In genomic region chrX:4588893-4589292, GRCh38 we compare ENCODE assay signal across 19 cellular contexts.
DNase-seq lines count a peak whose midpoint lies in the region; ATAC-seq, FAIRE-seq and TF ChIP-seq lines count a peak whose summit lies in the region.
"Had no signal": no experiment of that assay in that cellular context is flagged by ENCODE, and none has a peak within 500 bp of the region (broad histone marks: within the 10 kb centered on the region; RNA-seq: fewer than 3 reads in every experiment).

No MANE protein-coding gene starts in this region.

- H3K27me3 ChIP-seq in sigmoid colon = no peaks in the 10 kb centered on the region
- H3K27me3 ChIP-seq: BLaER1 treated with 17β-estradiol and CSF1 and Interleukin-3, amounts not matched to agents 10 nM and 100 nM had no signal

- intact Hi-C loops in sigmoid colon (cut with DNase I) = no loop called here

- H3K4me1 ChIP-seq in sigmoid colon = no peaks in the 10 kb centered on the region
- H3K4me1 ChIP-seq: A549; BLaER1 treated with 17β-estradiol and CSF1 and Interleukin-3, amounts not matched to agents 10 nM and 100 nM had no signal

- DNase-seq in DMS 273 (lab: John Stamatoyannopoulos, UW; ENCODE audit: unreplicated experiment) (peak; percentile 2), DMS 273 treated with DMSO at 0.1 percent for 48 hours (lab: John Stamatoyannopoulos, UW) (no peak), HT1080 (ENCODE audit: low read depth) (peak; percentile 47), RKO (ENCODE audit: low spot score) (peak; percentile 20), NCI-H748 (lab: John Stamatoyannopoulos, UW; ENCODE audit: unreplicated experiment) (no peak), sigmoid colon (no peak)
- DNase-seq: Calu3; CD8-positive, alpha-beta T cell; HCEC 1CT had no signal

- TF ChIP-seq POLR2A in sigmoid colon (IDR thresholded peaks at IDR 0.05) = no peak

- WGBS in sigmoid colon, 2 donors = 74 to 76% methylated on average over 6 of the region's 6 CpGs

- no peak for TF ChIP-seq EP300 in sigmoid colon (IDR thresholded peaks at IDR 0.05)

- no peak for TF ChIP-seq CTCF in sigmoid colon (IDR thresholded peaks at IDR 0.05)

- H3K9me3 ChIP-seq in sigmoid colon = no peaks in the 10 kb centered on the region
- H3K9me3 ChIP-seq: A549; BLaER1 treated with 17β-estradiol and CSF1 and Interleukin-3, amounts not matched to agents 10 nM and 100 nM had no signal

- ATAC-seq in GM21526 (IDR thresholded peaks at IDR 0.05; ENCODE audit: low FRiP score, unreplicated experiment) = no peak
- ATAC-seq: A549; CD8-positive, alpha-beta T cell; GM23338 had no signal

- H3K36me3 ChIP-seq in sigmoid colon = no peaks in the 10 kb centered on the region
- H3K36me3 ChIP-seq: BLaER1 treated with 17β-estradiol and CSF1 and Interleukin-3, amounts not matched to agents 10 nM and 100 nM had no signal

- peak; percentile 88 for FAIRE-seq in endometrium (lab: Jason Lieb, UNC)
- FAIRE-seq: G401.6, GM12892, GM18507, H54 had no signal

- H3K27ac ChIP-seq in sigmoid colon = no peak overlapping the region
- H3K27ac ChIP-seq: 22Rv1; A549; BLaER1 treated with 17β-estradiol and CSF1 and Interleukin-3, amounts not matched to agents 10 nM and 100 nM had no signal

- no peak overlapping the region for H3K4me3 ChIP-seq in sigmoid colon
- H3K4me3 ChIP-seq: A549; BLaER1 treated with 17β-estradiol and CSF1 and Interleukin-3, amounts not matched to agents 10 nM and 100 nM; GM23338 had no signal

Comparison
In these comparisons a context has a peak if more than half of its experiments do, and no peak if none do; other contexts are left out.
1. DNase-seq: peak in DMS 273 (single experiment), HT1080 (single experiment) and RKO (single experiment); none in DMS 273 treated with DMSO at 0.1 percent for 48 hours (single experiment), NCI-H748 (single experiment) and sigmoid colon (single experiment).